ENCODE assay signal across 8 cellular contexts in genomic region chr1:155688318-155689121, GRCh38. TPM values are rescaled to one million over a fixed set of nuclear protein-coding genes. Genes with fewer than 3 reads are reported as not detected.
DNase-seq lines count a peak whose midpoint lies in the region; ATAC-seq, FAIRE-seq and TF ChIP-seq lines count a peak whose summit lies in the region.

TSS of gene DAP3 (plus strand) at chr1:155689091. CDS start at chr1:155709780, 20,689 bp downstream.
TSS of gene YY1AP1 (minus strand) at chr1:155688774. CDS start at chr1:155680436, 8,338 bp downstream.

- peak within 1 kb of the TSS; percentile 95 to 96 (median 96) for H3K4me3 Mint-ChIP-seq in T-cell

- H4K8ac ChIP-seq in trophoblast cell (ENCODE audit: low read depth, low read length): peak within 1 kb of the TSS; percentile 97

- peak within 1 kb of the TSS; percentile 93 for H2BK120ac ChIP-seq in trophoblast cell (ENCODE audit: insufficient read depth, low read length, poor library complexity)

- H3K4me1 ChIP-seq in adipocyte (ENCODE audit: control insufficient read depth, insufficient read depth, low read length): peaks cover 24% of the 10 kb centered on the region
- peaks cover 4% of the 10 kb centered on the region for H3K4me1 ChIP-seq in cardiac muscle cell (ENCODE audit: low read depth)
- H3K4me1 ChIP-seq in trophoblast cell (ENCODE audit: control insufficient read depth in 1 of 2, insufficient read depth in 2 of 2, low read length in 2 of 2): peaks cover 0 to 7% of the 10 kb centered on the region in 2 experiments
- H3K4me1 ChIP-seq in tibial artery: peaks cover 0 to 47% (median 34%) of the 10 kb centered on the region in 4 donors

- POLR2A ChIA-PET in T-cell (lab: Charles Lee): no interaction called here

- WGBS in trophoblast cell (ENCODE audit: extremely low coverage, insufficient coverage, insufficient read length): no CpG with 5 or more reads among the region's 85 CpGs

- FAIRE-seq in GM12892 (lab: Jason Lieb, UNC): no peak

- peak within 1 kb of the TSS; percentile 98 for H3K14ac ChIP-seq in trophoblast cell (ENCODE audit: low read length)

- H2AK5ac ChIP-seq in trophoblast cell (ENCODE audit: low read length): peak within 1 kb of the TSS; percentile 45

- H3K18ac ChIP-seq in trophoblast cell (ENCODE audit: low read length): peak within 1 kb of the TSS; percentile 98

- H2AFZ ChIP-seq in trophoblast cell (ENCODE audit: insufficient read depth, low read length, poor library complexity): peak within 1 kb of the TSS; percentile 97

- H3K27ac Mint-ChIP-seq in T-cell: peak within 1 kb of the TSS; percentile 93 to 94

- TF ChIP-seq POLR2A in GM12892 (IDR thresholded peaks at IDR 0.05; ENCODE audit: low read depth, low read length): peak; percentile 78

- H4K12ac ChIP-seq in trophoblast cell (ENCODE audit: low read depth, low read length): peak within 1 kb of the TSS; percentile 99

- TF ChIP-seq CTCF in cardiac muscle cell (IDR thresholded peaks at IDR 0.05; ENCODE audit: low read depth, low read length): no peak
- TF ChIP-seq CTCF in tibial artery (IDR thresholded peaks at IDR 0.05): peak; percentile 8 to 43

- H2BK12ac ChIP-seq in trophoblast cell (ENCODE audit: low read length): peak within 1 kb of the TSS; percentile 86

- H3K27ac ChIP-seq in cardiac muscle cell (peak within 1 kb of the TSS; percentile 100), trophoblast cell (ENCODE audit: low read depth, low read length) (peak within 1 kb of the TSS; percentile 96), tibial artery (peak within 1 kb of the TSS; percentile 94 to 98)

- H4K91ac ChIP-seq in trophoblast cell (ENCODE audit: low read depth, low read length): peak within 1 kb of the TSS; percentile 97

- H3K4me3 ChIP-seq in adipocyte (ENCODE audit: low read length): peak within 1 kb of the TSS; percentile 99
- H3K4me3 ChIP-seq in cardiac muscle cell: peak within 1 kb of the TSS; percentile 95
- peak within 1 kb of the TSS; percentile 98 for H3K4me3 ChIP-seq in trophoblast cell (ENCODE audit: low read depth, low read length)
- H3K4me3 ChIP-seq in tibial artery: peak within 1 kb of the TSS; percentile 83 to 96

- no peaks in the 10 kb centered on the region for H3K27me3 Mint-ChIP-seq in T-cell

- peaks cover 28% of the 10 kb centered on the region for H3K36me3 Mint-ChIP-seq in T-cell

- H3K4ac ChIP-seq in trophoblast cell (ENCODE audit: low read depth, low read length): peak within 1 kb of the TSS; percentile 100

- H3K9me3 ChIP-seq in adipocyte (ENCODE audit: control insufficient read depth, low read length) (no peaks in the 10 kb centered on the region), cardiac muscle cell (ENCODE audit: low read depth) (no peaks in the 10 kb centered on the region), trophoblast cell (ENCODE audit: insufficient read depth, low read depth, low read length) (peaks cover 5% of the 10 kb centered on the region), tibial artery (no peaks in the 10 kb centered on the region)

- DNase-seq in GM12892 (ENCODE audit: insufficient read length) (peak; percentile 89), NCI-H146 treated with DMSO at 0.1 percent for 48 hours (lab: John Stamatoyannopoulos, UW; ENCODE audit: unreplicated experiment) (peak; percentile 75), T-cell (peak; percentile 81 to 93 (median 88)), adipocyte (ENCODE audit: low read depth) (peak; percentile 96), cardiac muscle cell (ENCODE audit: low read depth in 1 of 2, low spot score in 1 of 2) (peak; percentile 92 to 94), trophoblast cell (peak; percentile 88 to 90), tibial artery (peak; percentile 88 to 96)

- peak within 1 kb of the TSS; percentile 99 for H2BK5ac ChIP-seq in trophoblast cell (ENCODE audit: low read depth, low read length, poor library complexity)

- H3K79me2 ChIP-seq in trophoblast cell (ENCODE audit: control insufficient read depth, insufficient read depth, low read length, poor library complexity): peaks cover 24% of the 10 kb centered on the region

- intact Hi-C loops in tibial artery (cut with DNase I; ENCODE audit: low total_unique reads): no loop called here

- CTCF ChIA-PET in T-cell (lab: Charles Lee): no interaction called here

- ATAC-seq in HG02840 (IDR thresholded peaks at IDR 0.05; ENCODE audit: low FRiP score, unreplicated experiment): peak; percentile 83
- peak; percentile 85 to 89 (median 88) for ATAC-seq in T-cell (replicated peaks in 1 of 4)

- H3K27me3 ChIP-seq in adipocyte (replicated peaks; ENCODE audit: control insufficient read depth, insufficient read depth, low read length) (no peaks in the 10 kb centered on the region), cardiac muscle cell (no peaks in the 10 kb centered on the region), trophoblast cell (ENCODE audit: insufficient read depth, low read length) (no peaks in the 10 kb centered on the region), tibial artery (no peaks in the 10 kb centered on the region)

- H3K9me3 Mint-ChIP-seq in T-cell: no peaks in the 10 kb centered on the region

- peaks cover 16% of the 10 kb centered on the region for H3K36me3 ChIP-seq in adipocyte (ENCODE audit: control insufficient read depth, insufficient read depth, low read length, severe bottlenecking)
- peaks cover 6% of the 10 kb centered on the region for H3K36me3 ChIP-seq in cardiac muscle cell
- H3K36me3 ChIP-seq in trophoblast cell (ENCODE audit: control insufficient read depth in 1 of 2, insufficient read depth in 2 of 2, low read length in 2 of 2): peaks cover 6 to 12% of the 10 kb centered on the region in 2 experiments
- peaks cover 0 to 13% (median 0%) of the 10 kb centered on the region in 3 donors for H3K36me3 ChIP-seq in tibial artery

- H3K4me2 ChIP-seq in trophoblast cell (ENCODE audit: low read length): peak within 1 kb of the TSS; percentile 56

- peaks cover 59 to 75% (median 74%) of the 10 kb centered on the region in 3 donors for H3K4me1 Mint-ChIP-seq in T-cell

- peaks cover 14% of the 10 kb centered on the region for H3K79me1 ChIP-seq in trophoblast cell (ENCODE audit: low read length)

- H3K9ac ChIP-seq in adipocyte (ENCODE audit: low read length) (peak within 1 kb of the TSS; percentile 100), trophoblast cell (ENCODE audit: low read length) (peak within 1 kb of the TSS; percentile 99)

- H3K23ac ChIP-seq in trophoblast cell (ENCODE audit: low read length): no peak within 1 kb of the TSS

RNA-seq across cellular contexts. Expression of gene DAP3, which starts in this region (rescaled TPM):
- 136 TPM for polyA plus RNA-seq in GM12892 (2012; ENCODE audit: missing spikeins)
- total RNA-seq in T-cell (100 to 1,000 TPM; 112 to 140 (median 133) TPM), cardiac muscle cell (91.2 and 104 TPM in 2 replicates)
- polyA plus RNA-seq in cardiac muscle cell: 116 and 120 TPM in 2 replicates
- polyA plus RNA-seq in trophoblast cell (2013): 163 and 174 TPM in 2 replicates

RNA-seq across cellular contexts. Expression of gene YY1AP1, which starts in this region (rescaled TPM):
- polyA plus RNA-seq in GM12892 (2012; ENCODE audit: missing spikeins): 42.9 TPM
- total RNA-seq in T-cell: 10 to 100 TPM; 75.8 to 88.3 (median 85.0) TPM
- total RNA-seq in cardiac muscle cell: 33.6 and 44.7 TPM in 2 replicates
- polyA plus RNA-seq in cardiac muscle cell: 42.0 and 43.3 TPM in 2 replicates
- 141 and 148 TPM in 2 replicates for polyA plus RNA-seq in trophoblast cell (2013)

Comparison
In these comparisons a context has a peak if more than half of its experiments do, and no peak if none do; other contexts are left out.
1. Peak in every context shown above with its lines: DNase-seq, ATAC-seq, H3K4me3 ChIP-seq and H3K27ac ChIP-seq.